Comparison of ENCODE assay signal across 22 cellular contexts in genomic region chr2:26494199-26494598, GRCh38. TPM values are rescaled to one million over a fixed set of nuclear protein-coding genes. Genes with fewer than 3 reads are reported as not detected.
DNase-seq lines count a peak whose midpoint lies in the region; ATAC-seq and TF ChIP-seq lines count a peak whose summit lies in the region.
"Had no signal": no experiment of that assay in that cellular context is flagged by ENCODE, and none has a peak within 500 bp of the region (broad histone marks: within the 10 kb centered on the region; RNA-seq: fewer than 3 reads in every experiment).

No MANE protein-coding gene starts in this region.

- H2AFZ ChIP-seq in neuronal stem cell (ENCODE audit: low read length) = no peak overlapping the region
- H2AFZ ChIP-seq: GM23338 had no signal

- H3K4me2 ChIP-seq in BLaER1 treated with 17β-estradiol and CSF1 and Interleukin-3, amounts not matched to agents 10 nM and 100 nM = peak overlapping the region in 7 of 11 experiments; percentile 13 to 65 (median 26); a peak in 9 of 22 replicates
- no peak overlapping the region for H3K4me2 ChIP-seq in neuronal stem cell (ENCODE audit: insufficient read depth, low read length, poor library complexity, severe bottlenecking)
- H3K4me2 ChIP-seq: GM23338 had no signal

- no peak overlapping the region for H3K14ac ChIP-seq in neuronal stem cell (ENCODE audit: low read length)

- CTCF ChIA-PET in activated CD4-positive, alpha-beta memory T cell treated with anti-CD3 and anti-CD28 coated beads, Interleukin-2, amount 10 ng/mL, durations not matched to agents 7 days and 5 days (lab: Charles Lee) = no interaction called here
- CTCF ChIA-PET in activated CD4-positive, alpha-beta memory T cell treated with anti-CD3 and anti-CD28 coated beads for 36 hours (lab: Charles Lee) = no interaction called here
- CTCF ChIA-PET in activated CD8-positive, alpha-beta T cell treated with anti-CD3 and anti-CD28 coated beads, Interleukin-2, amount 10 ng/mL, durations not matched to agents 7 days and 5 days (lab: Charles Lee) = no interaction called here
- CTCF ChIA-PET in CD4-positive, alpha-beta T cell (lab: Charles Lee) = no interaction called here

- no peak overlapping the region for H4K8ac ChIP-seq in neuronal stem cell (ENCODE audit: low read depth, low read length)

- H2BK15ac ChIP-seq in neuronal stem cell (ENCODE audit: low read length) = peak overlapping the region; percentile 0

- no peak overlapping the region for H3K23ac ChIP-seq in neuronal stem cell (ENCODE audit: low read depth, low read length, poor library complexity)

- no CpG with 5 or more reads among the region's 4 CpGs for WGBS in neuronal stem cell (ENCODE audit: extremely low coverage in 2 of 2, insufficient read length in 2 of 2, insufficient replicate concordance in 1 of 2), 2 donors

- H2BK120ac ChIP-seq in neuronal stem cell (ENCODE audit: low read depth, low read length) = peak overlapping the region; percentile 65

- no peaks in the 10 kb centered on the region for H3K36me3 Mint-ChIP-seq in activated CD4-positive, alpha-beta memory T cell treated with anti-CD3 and anti-CD28 coated beads, Interleukin-2, amount 10 ng/mL, durations not matched to agents 7 days and 5 days (ENCODE audit: low read depth)
- no peaks in the 10 kb centered on the region for H3K36me3 Mint-ChIP-seq in activated CD4-positive, alpha-beta memory T cell treated with anti-CD3 and anti-CD28 coated beads for 36 hours
- no peaks in the 10 kb centered on the region for H3K36me3 Mint-ChIP-seq in activated CD8-positive, alpha-beta T cell treated with anti-CD3 and anti-CD28 coated beads, Interleukin-2, amount 10 ng/mL, durations not matched to agents 7 days and 5 days (ENCODE audit: low read depth)
- no peaks in the 10 kb centered on the region for H3K36me3 Mint-ChIP-seq in CD4-positive, alpha-beta T cell (ENCODE audit: low read depth)
- H3K36me3 Mint-ChIP-seq: CD4-positive, CD25-positive, alpha-beta regulatory T cell had no signal

- H2BK5ac ChIP-seq in neuronal stem cell (ENCODE audit: low read length) = peak overlapping the region; percentile 27

- peak overlapping the region; percentile 74 for H3K27ac Mint-ChIP-seq in activated CD4-positive, alpha-beta memory T cell treated with anti-CD3 and anti-CD28 coated beads, Interleukin-2, amount 10 ng/mL, durations not matched to agents 7 days and 5 days
- H3K27ac Mint-ChIP-seq in activated CD4-positive, alpha-beta memory T cell treated with anti-CD3 and anti-CD28 coated beads for 36 hours = no peak overlapping the region
- H3K27ac Mint-ChIP-seq in activated CD8-positive, alpha-beta T cell treated with anti-CD3 and anti-CD28 coated beads, Interleukin-2, amount 10 ng/mL, durations not matched to agents 7 days and 5 days = no peak overlapping the region
- no peak overlapping the region for H3K27ac Mint-ChIP-seq in CD4-positive, alpha-beta T cell
- H3K27ac Mint-ChIP-seq: CD4-positive, CD25-positive, alpha-beta regulatory T cell; GM23338 had no signal

- peaks cover 11% of the 10 kb centered on the region for H3K4me1 Mint-ChIP-seq in activated CD4-positive, alpha-beta memory T cell treated with anti-CD3 and anti-CD28 coated beads, Interleukin-2, amount 10 ng/mL, durations not matched to agents 7 days and 5 days
- peaks cover 3% of the 10 kb centered on the region for H3K4me1 Mint-ChIP-seq in activated CD4-positive, alpha-beta memory T cell treated with anti-CD3 and anti-CD28 coated beads for 36 hours (ENCODE audit: low read depth)
- H3K4me1 Mint-ChIP-seq in activated CD8-positive, alpha-beta T cell treated with anti-CD3 and anti-CD28 coated beads, Interleukin-2, amount 10 ng/mL, durations not matched to agents 7 days and 5 days (ENCODE audit: low read depth) = peaks cover 17% of the 10 kb centered on the region
- H3K4me1 Mint-ChIP-seq in CD4-positive, alpha-beta T cell (ENCODE audit: low read depth) = no peaks in the 10 kb centered on the region
- H3K4me1 Mint-ChIP-seq: CD4-positive, CD25-positive, alpha-beta regulatory T cell had no signal

- no peaks in the 10 kb centered on the region for H3K79me1 ChIP-seq in neuronal stem cell (ENCODE audit: low read depth, low read length)

- H2AK5ac ChIP-seq in neuronal stem cell (ENCODE audit: low read depth, low read length) = peak overlapping the region; percentile 90

- no peaks in the 10 kb centered on the region for H3K36me3 ChIP-seq in BLaER1 treated with 17β-estradiol and CSF1 and Interleukin-3, amounts not matched to agents 10 nM and 100 nM
- no peaks in the 10 kb centered on the region for H3K36me3 ChIP-seq in neuronal stem cell (replicated peaks in 1 of 2; ENCODE audit: control insufficient read depth in 2 of 2, insufficient read depth in 2 of 2, low read length in 2 of 2)

- no peak overlapping the region for H3K9ac ChIP-seq in BLaER1 treated with 17β-estradiol and CSF1 and Interleukin-3, amounts not matched to agents 10 nM and 100 nM
- H3K9ac ChIP-seq in neuronal stem cell (ENCODE audit: low read depth, low read length, poor library complexity) = no peak overlapping the region

- peak overlapping the region; percentile 36 for H3K4me3 Mint-ChIP-seq in activated CD4-positive, alpha-beta memory T cell treated with anti-CD3 and anti-CD28 coated beads, Interleukin-2, amount 10 ng/mL, durations not matched to agents 7 days and 5 days
- no peak overlapping the region for H3K4me3 Mint-ChIP-seq in activated CD4-positive, alpha-beta memory T cell treated with anti-CD3 and anti-CD28 coated beads for 36 hours
- peak overlapping the region; percentile 23 for H3K4me3 Mint-ChIP-seq in activated CD8-positive, alpha-beta T cell treated with anti-CD3 and anti-CD28 coated beads, Interleukin-2, amount 10 ng/mL, durations not matched to agents 7 days and 5 days
- no peak overlapping the region for H3K4me3 Mint-ChIP-seq in CD4-positive, alpha-beta T cell
- H3K4me3 Mint-ChIP-seq: CD4-positive, CD25-positive, alpha-beta regulatory T cell; GM23338 had no signal

- no peak overlapping the region for H4K91ac ChIP-seq in neuronal stem cell (ENCODE audit: low read depth, low read length, poor library complexity)

- no peaks in the 10 kb centered on the region for H3K27me3 ChIP-seq in BLaER1 treated with 17β-estradiol and CSF1 and Interleukin-3, amounts not matched to agents 10 nM and 100 nM
- H3K27me3 ChIP-seq in neuronal stem cell (ENCODE audit: control insufficient read depth in 3 of 3, insufficient read depth in 3 of 3, low read depth in 1 of 3, low read length in 3 of 3) = no peaks in the 10 kb centered on the region
- H3K27me3 ChIP-seq in CD4-positive, alpha-beta T cell (ENCODE audit: control insufficient read depth, insufficient read depth, low read length) = no peaks in the 10 kb centered on the region

- no peak overlapping the region for H3K4ac ChIP-seq in neuronal stem cell (ENCODE audit: low read length)

- intact Hi-C loops in activated CD4-positive, alpha-beta memory T cell treated with anti-CD3 and anti-CD28 coated beads for 36 hours (cut with micrococcal nuclease) = no loop called here
- intact Hi-C loops in CD4-positive, alpha-beta T cell (cut with DNase I, micrococcal nuclease) = no loop called here

- H3K4me1 ChIP-seq in BLaER1 treated with 17β-estradiol and CSF1 and Interleukin-3, amounts not matched to agents 10 nM and 100 nM = peaks cover 0 to 16% (median 9%) of the 10 kb centered on the region in 10 experiments; a peak in 12 of 20 replicates
- peaks cover 28 to 29% of the 10 kb centered on the region in 2 donors for H3K4me1 ChIP-seq in neuronal stem cell (ENCODE audit: control insufficient read depth in 2 of 2, insufficient read depth in 1 of 2, low read depth in 1 of 2, low read length in 2 of 2)

- H3K27ac ChIP-seq in BLaER1 treated with 17β-estradiol and CSF1 and Interleukin-3, amounts not matched to agents 10 nM and 100 nM = no peak overlapping the region; a peak in 1 of 22 replicates
- H3K27ac ChIP-seq in neuronal stem cell (replicated peaks; ENCODE audit: low read length) = no peak overlapping the region
- no peak overlapping the region for H3K27ac ChIP-seq in CD4-positive, alpha-beta T cell (ENCODE audit: low read depth, low read length)
- H3K27ac ChIP-seq: HL-60 had no signal

- no peak for ATAC-seq in activated CD8-positive, alpha-beta T cell treated with anti-CD3 and anti-CD28 coated beads, Interleukin-2, amount 10 ng/mL, durations not matched to agents 7 days and 5 days
- ATAC-seq in CD4-positive, alpha-beta T cell (ENCODE audit: poor library complexity) = no peak
- ATAC-seq: GM23338 had no signal

- no peak overlapping the region for H2BK12ac ChIP-seq in neuronal stem cell (ENCODE audit: low read length)

- no peak overlapping the region for H3K4me3 ChIP-seq in BLaER1 treated with 17β-estradiol and CSF1 and Interleukin-3, amounts not matched to agents 10 nM and 100 nM
- H3K4me3 ChIP-seq in neuronal stem cell (ENCODE audit: low read length in 2 of 2) = no peak overlapping the region
- H3K4me3 ChIP-seq: GM23338 had no signal

- POLR2A ChIA-PET in activated CD4-positive, alpha-beta memory T cell treated with anti-CD3 and anti-CD28 coated beads, Interleukin-2, amount 10 ng/mL, durations not matched to agents 7 days and 5 days (lab: Charles Lee) = no interaction called here
- POLR2A ChIA-PET in activated CD4-positive, alpha-beta memory T cell treated with anti-CD3 and anti-CD28 coated beads for 36 hours (lab: Charles Lee) = no interaction called here
- POLR2A ChIA-PET in activated CD8-positive, alpha-beta T cell treated with anti-CD3 and anti-CD28 coated beads, Interleukin-2, amount 10 ng/mL, durations not matched to agents 7 days and 5 days (lab: Charles Lee) = no interaction called here
- POLR2A ChIA-PET in CD4-positive, alpha-beta T cell (lab: Charles Lee) = no interaction called here

- no peaks in the 10 kb centered on the region for H4K20me1 ChIP-seq in BLaER1 treated with 17β-estradiol and CSF1 and Interleukin-3, amounts not matched to agents 10 nM and 100 nM

- TF ChIP-seq CTCF in CD4-positive, alpha-beta T cell (IDR thresholded peaks at IDR 0.05) = no peak

- peaks cover 10% of the 10 kb centered on the region for H3K27me3 Mint-ChIP-seq in activated CD4-positive, alpha-beta memory T cell treated with anti-CD3 and anti-CD28 coated beads, Interleukin-2, amount 10 ng/mL, durations not matched to agents 7 days and 5 days
- H3K27me3 Mint-ChIP-seq in activated CD4-positive, alpha-beta memory T cell treated with anti-CD3 and anti-CD28 coated beads for 36 hours = peaks cover 7% of the 10 kb centered on the region
- peaks cover 12% of the 10 kb centered on the region for H3K27me3 Mint-ChIP-seq in activated CD8-positive, alpha-beta T cell treated with anti-CD3 and anti-CD28 coated beads, Interleukin-2, amount 10 ng/mL, durations not matched to agents 7 days and 5 days (ENCODE audit: low read depth)
- H3K27me3 Mint-ChIP-seq in CD4-positive, alpha-beta T cell = peaks cover 3% of the 10 kb centered on the region

- DNase-seq in activated CD4-positive, alpha-beta memory T cell treated with anti-CD3 and anti-CD28 coated beads, Interleukin-2, amount 10 ng/mL, durations not matched to agents 7 days and 5 days = no peak
- DNase-seq in activated CD4-positive, alpha-beta memory T cell treated with anti-CD3 and anti-CD28 coated beads for 36 hours = no peak
- no peak for DNase-seq in activated CD8-positive, alpha-beta T cell treated with anti-CD3 and anti-CD28 coated beads, Interleukin-2, amount 10 ng/mL, durations not matched to agents 7 days and 5 days
- DNase-seq in neuronal stem cell (ENCODE audit: low spot score) (no peak), NCI-H1092 (lab: John Stamatoyannopoulos, UW) (no peak), DMS153 treated with DMSO at 0.1 percent for 48 hours (lab: John Stamatoyannopoulos, UW; ENCODE audit: unreplicated experiment) (no peak)
- no peak for DNase-seq in CD4-positive, alpha-beta T cell
- DNase-seq: 8988T, C1 segment of cervical spinal cord, Caco-2, DMS79, GDM1, HCEC 1CT, IMR-90 had no signal

- H3K9me3 ChIP-seq in BLaER1 treated with 17β-estradiol and CSF1 and Interleukin-3, amounts not matched to agents 10 nM and 100 nM (replicated peaks in 1 of 11) = no peaks in the 10 kb centered on the region
- H3K9me3 ChIP-seq in neuronal stem cell (replicated peaks in 1 of 2; ENCODE audit: control insufficient read depth in 2 of 2, insufficient read depth in 1 of 2, low read depth in 1 of 2, low read length in 2 of 2) = peaks cover 0 to 5% of the 10 kb centered on the region in 2 donors
- no peaks in the 10 kb centered on the region for H3K9me3 ChIP-seq in CD4-positive, alpha-beta T cell (ENCODE audit: control insufficient read depth, low read length)
- H3K9me3 ChIP-seq: Caco-2 had no signal

- no peak overlapping the region for H3K18ac ChIP-seq in neuronal stem cell (ENCODE audit: low read length)

- H3K9me3 Mint-ChIP-seq in activated CD4-positive, alpha-beta memory T cell treated with anti-CD3 and anti-CD28 coated beads, Interleukin-2, amount 10 ng/mL, durations not matched to agents 7 days and 5 days = no peaks in the 10 kb centered on the region
- H3K9me3 Mint-ChIP-seq in activated CD4-positive, alpha-beta memory T cell treated with anti-CD3 and anti-CD28 coated beads for 36 hours = no peaks in the 10 kb centered on the region
- H3K9me3 Mint-ChIP-seq in activated CD8-positive, alpha-beta T cell treated with anti-CD3 and anti-CD28 coated beads, Interleukin-2, amount 10 ng/mL, durations not matched to agents 7 days and 5 days (ENCODE audit: insufficient read depth) = no peaks in the 10 kb centered on the region
- H3K9me3 Mint-ChIP-seq in CD4-positive, alpha-beta T cell = no peaks in the 10 kb centered on the region
- H3K9me3 Mint-ChIP-seq: CD4-positive, CD25-positive, alpha-beta regulatory T cell; GM23338 had no signal

RNA-seq across cellular contexts. Expression of gene OTOF, which starts 16.3 kb away (rescaled TPM):
- total RNA-seq in activated CD4-positive, alpha-beta memory T cell treated with anti-CD3 and anti-CD28 coated beads, Interleukin-2, amount 10 ng/mL, durations not matched to agents 7 days and 5 days = 10 to 100 TPM; 22.2 to 23.7 TPM
- total RNA-seq in activated CD4-positive, alpha-beta memory T cell treated with anti-CD3 and anti-CD28 coated beads for 36 hours = 1 to 10 TPM; 1.6 to 1.9 TPM
- 10 to 100 TPM; 17.2 to 19.9 TPM for total RNA-seq in activated CD8-positive, alpha-beta T cell treated with anti-CD3 and anti-CD28 coated beads, Interleukin-2, amount 10 ng/mL, durations not matched to agents 7 days and 5 days
- polyA plus RNA-seq in neuronal stem cell (2013, experiment 1 of 2) = 0.54 TPM
- 0.60 TPM for polyA plus RNA-seq in neuronal stem cell (2013, experiment 2 of 2)
- under 1 TPM; 0.71 to 0.75 TPM for total RNA-seq in CD4-positive, alpha-beta T cell
- total RNA-seq: A673, Daoy, HT1080, IMR-90 had no signal
- polyA plus RNA-seq: AG04450 had no signal

Comparison
In these comparisons a context has a peak if more than half of its experiments do, and no peak if none do; other contexts are left out.
1. H3K4me3 Mint-ChIP-seq: peak in activated CD4-positive, alpha-beta memory T cell treated with anti-CD3 and anti-CD28 coated beads, Interleukin-2, amount 10 ng/mL, durations not matched to agents 7 days and 5 days (single experiment) and activated CD8-positive, alpha-beta T cell treated with anti-CD3 and anti-CD28 coated beads, Interleukin-2, amount 10 ng/mL, durations not matched to agents 7 days and 5 days (single experiment); none in activated CD4-positive, alpha-beta memory T cell treated with anti-CD3 and anti-CD28 coated beads for 36 hours (single experiment) and CD4-positive, alpha-beta T cell (single experiment).
2. RNA of gene OTOF, which starts 16.3 kb away (total RNA-seq): 22.2 to 23.7 TPM in activated CD4-positive, alpha-beta memory T cell treated with anti-CD3 and anti-CD28 coated beads, Interleukin-2, amount 10 ng/mL, durations not matched to agents 7 days and 5 days and 17.2 to 19.9 TPM in activated CD8-positive, alpha-beta T cell treated with anti-CD3 and anti-CD28 coated beads, Interleukin-2, amount 10 ng/mL, durations not matched to agents 7 days and 5 days; 1.6 to 1.9 TPM in activated CD4-positive, alpha-beta memory T cell treated with anti-CD3 and anti-CD28 coated beads for 36 hours and 0.71 to 0.75 TPM in CD4-positive, alpha-beta T cell; every median in the first group is over 4 times any median in the second.